In genomic region chr5:57976506-57976905, GRCh38 we compare ENCODE assay signal across 1 cellular context.
TF ChIP-seq lines count a peak whose summit lies in the region.

No MANE protein-coding gene starts in this region.

TF ChIP-seq in GM23338, 12 proteins besides CTCF, POLR2A, EP300 and RAD21 (continued from another document):
- TF ChIP-seq ZNF462 (CRISPR knock-in tag; IDR thresholded peaks at IDR 0.05) (no peak), POLR2AphosphoS5 (IDR thresholded peaks at IDR 0.05; ENCODE audit: low read depth) (no peak), JUNB (IDR thresholded peaks at IDR 0.05; ENCODE audit: unreplicated experiment) (no peak), CREB1 (CRISPR knock-in tag; IDR thresholded peaks at IDR 0.05; ENCODE audit: low read depth) (no peak), ZNF331 (CRISPR knock-in tag; IDR thresholded peaks at IDR 0.05; ENCODE audit: low read depth) (no peak), STAT1 (IDR thresholded peaks at IDR 0.05; ENCODE audit: unreplicated experiment) (no peak)
